ENCODE assay signal across 16 cellular contexts in the genomic region with DNA sequence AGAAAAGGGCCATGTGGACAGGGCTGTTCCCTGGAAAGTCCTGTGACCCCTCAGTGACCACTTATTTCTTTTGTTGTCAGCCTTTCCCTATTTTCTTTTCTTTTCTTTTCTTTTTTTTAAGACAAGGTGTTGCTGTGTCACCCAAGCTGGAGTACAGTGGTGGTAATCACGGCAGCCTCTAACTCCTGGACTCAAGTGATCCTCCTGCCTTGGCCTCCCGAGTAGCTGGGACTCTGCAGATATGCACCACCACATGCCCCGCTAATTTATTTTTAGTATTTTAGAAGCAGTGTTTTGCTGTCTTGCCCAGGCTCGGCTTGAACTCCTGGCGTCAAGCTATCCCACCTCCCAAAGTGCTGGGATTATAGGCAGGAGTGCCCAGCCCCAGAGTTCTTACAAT. TPM values are rescaled to one million over a fixed set of nuclear protein-coding genes. Genes with fewer than 3 reads are reported as not detected.
DNase-seq lines count a peak whose midpoint lies in the region; ATAC-seq, FAIRE-seq and TF ChIP-seq lines count a peak whose summit lies in the region.
"Had no signal": no experiment of that assay in that cellular context is flagged by ENCODE, and none has a peak within 500 bp of the region (broad histone marks: within the 10 kb centered on the region; RNA-seq: fewer than 3 reads in every experiment).

No MANE protein-coding gene starts in this region.

- H3K4me2 ChIP-seq in A549 = peak overlapping the region; percentile 100
- no peak overlapping the region for H3K4me2 ChIP-seq in hepatocyte

- no peak overlapping the region for H2AFZ ChIP-seq in hepatocyte

- H3K4me3 ChIP-seq in A549 = no peak overlapping the region; the same call in 2 of the 3 replicates
- H3K4me3 ChIP-seq in hepatocyte = no peak overlapping the region
- no peak overlapping the region for H3K4me3 ChIP-seq in vagina
- no peak overlapping the region for H3K4me3 ChIP-seq in BE2C (ENCODE audit: low read depth, low read length)

- H3K4me1 ChIP-seq in A549 (peaks cover 34% of the 10 kb centered on the region), hepatocyte (ENCODE audit: insufficient read depth) (peaks cover 11% of the 10 kb centered on the region), vagina (peaks cover 35% of the 10 kb centered on the region), BE2C (peaks cover 13% of the 10 kb centered on the region)

- H3K4me1 Mint-ChIP-seq in T-cell = peaks cover 41 to 45% (median 45%) of the 10 kb centered on the region in 3 donors
- peaks cover 56% of the 10 kb centered on the region for H3K4me1 Mint-ChIP-seq in dendritic cell treated with granulocyte-macrophage colony-stimulating factor and Interleukin-4, amounts not matched to agents 40 ng/mL and 50 ng/mL, for 4 days (ENCODE audit: low read depth)

- H3K9me2 ChIP-seq in hepatocyte (replicated peaks; ENCODE audit: insufficient read depth) = no peaks in the 10 kb centered on the region

- H3K9me3 Mint-ChIP-seq in T-cell = no peaks in the 10 kb centered on the region
- H3K9me3 Mint-ChIP-seq in dendritic cell treated with granulocyte-macrophage colony-stimulating factor and Interleukin-4, amounts not matched to agents 40 ng/mL and 50 ng/mL, for 4 days = no peaks in the 10 kb centered on the region
- H3K9me3 Mint-ChIP-seq: HFFc6, mesothelial cell of epicardium had no signal

- TF ChIP-seq POLR2A in A549 (IDR thresholded peaks at IDR 0.05; ENCODE audit: low read length) (no peak), vagina (IDR thresholded peaks at IDR 0.05) (no peak)

- no peak for TF ChIP-seq CTCF in A549 (IDR thresholded peaks at IDR 0.05)
- no peak for TF ChIP-seq CTCF in C4-2B (conservative IDR thresholded peaks at IDR 0.05)
- TF ChIP-seq CTCF in hepatocyte (IDR thresholded peaks at IDR 0.05; ENCODE audit: poor library complexity) = no peak
- TF ChIP-seq CTCF in vagina (IDR thresholded peaks at IDR 0.05) = no peak
- no peak for TF ChIP-seq CTCF in BE2C (IDR thresholded peaks at IDR 0.05; ENCODE audit: low read depth, low read length)

- H4K20me1 ChIP-seq in hepatocyte (ENCODE audit: insufficient read depth, poor library complexity, severe bottlenecking) = no peaks in the 10 kb centered on the region

- H3K27me3 Mint-ChIP-seq in T-cell = no peaks in the 10 kb centered on the region
- H3K27me3 Mint-ChIP-seq in dendritic cell treated with granulocyte-macrophage colony-stimulating factor and Interleukin-4, amounts not matched to agents 40 ng/mL and 50 ng/mL, for 4 days = no peaks in the 10 kb centered on the region

- H3K79me2 ChIP-seq in hepatocyte = peaks cover 32% of the 10 kb centered on the region

- WGBS in A549 (ENCODE audit: missing lambda C conversion rate) = 94% methylated on average over 5 of the region's 5 CpGs
- WGBS in hepatocyte (ENCODE audit: low lambda C conversion rate, missing lambda C conversion rate) = 86% methylated on average over 5 of the region's 5 CpGs

- no peak for TF ChIP-seq RAD21 in A549 (conservative IDR thresholded peaks at IDR 0.05 in 1 of 2, IDR thresholded peaks at IDR 0.05 in 1 of 2)

- intact Hi-C loops in dendritic cell treated with granulocyte-macrophage colony-stimulating factor and Interleukin-4, amounts not matched to agents 40 ng/mL and 50 ng/mL, for 4 days (cut with micrococcal nuclease) = no loop called here
- intact Hi-C loops in vagina (cut with DNase I) = no loop called here

- ATAC-seq in A549 (no peak), T-cell (replicated peaks in 1 of 4) (no peak)

- H3K36me3 ChIP-seq in hepatocyte (replicated peaks; ENCODE audit: insufficient read depth, low read depth) (no peaks in the 10 kb centered on the region), vagina (peaks cover 0 to 17% of the 10 kb centered on the region in 2 donors), BE2C (peaks cover 30% of the 10 kb centered on the region)

- no peak for TF ChIP-seq EP300 in A549 (IDR thresholded peaks at IDR 0.05)

- peaks cover 13% of the 10 kb centered on the region for H3K36me3 Mint-ChIP-seq in T-cell
- H3K36me3 Mint-ChIP-seq in dendritic cell treated with granulocyte-macrophage colony-stimulating factor and Interleukin-4, amounts not matched to agents 40 ng/mL and 50 ng/mL, for 4 days (ENCODE audit: low read depth) = peaks cover 6% of the 10 kb centered on the region

- DNase-seq in A549 (ENCODE audit: low read depth in 1 of 2, low spot score in 1 of 2) = no peak
- DNase-seq in T-cell = no peak
- DNase-seq in hepatocyte (ENCODE audit: low spot score) = no peak
- no peak for DNase-seq in vagina (ENCODE audit: extremely low spot score in 2 of 2)
- DNase-seq in BE2C = no peak
- no peak for DNase-seq in activated effector memory CD4-positive, alpha-beta T cell treated with anti-CD3 and anti-CD28 coated beads, Interleukin-2, amount 50 U/mL, for 16 hours
- DNase-seq: central memory CD4-positive, alpha-beta T cell; DMS79; HFFc6; Peyer's patch; stimulated activated CD4-positive, alpha-beta T cell treated with anti-CD3 and anti-CD28 coated beads, Interleukin-4, amount 100 ng/mL, for 4 hours had no signal

- no peaks in the 10 kb centered on the region for H3K27me3 ChIP-seq in hepatocyte
- H3K27me3 ChIP-seq in vagina = no peaks in the 10 kb centered on the region
- no peaks in the 10 kb centered on the region for H3K27me3 ChIP-seq in BE2C
- H3K27me3 ChIP-seq: Peyer's patch, tibial nerve had no signal

- CTCF ChIA-PET in A549 (lab: Yijun Ruan, JAX) (interaction anchor here (0.6 to 1.8 kb wide), 4 partner anchors 18 to 28 kb away, joined by 3 to 8 read pairs (median 4); no protein-coding TSS in a partner anchor), T-cell (lab: Charles Lee) (no interaction called here)

- no peak for FAIRE-seq in A549 (lab: Jason Lieb, UNC)
- FAIRE-seq: GM19239 had no signal

- peak overlapping the region in 1 of 2 donors; percentile 28 for H3K27ac Mint-ChIP-seq in T-cell
- peak overlapping the region; percentile 76 for H3K27ac Mint-ChIP-seq in dendritic cell treated with granulocyte-macrophage colony-stimulating factor and Interleukin-4, amounts not matched to agents 40 ng/mL and 50 ng/mL, for 4 days
- H3K27ac Mint-ChIP-seq: HFFc6 had no signal

- H3K27ac ChIP-seq in A549 (peak overlapping the region; percentile 93 to 97), C4-2B (peak overlapping the region; percentile 98), hepatocyte (no peak overlapping the region), vagina (no peak overlapping the region)

- POLR2A ChIA-PET in A549 (lab: Yijun Ruan, JAX) (no interaction called here), T-cell (lab: Charles Lee) (no interaction called here)

- H3K9me3 ChIP-seq in A549 (no peaks in the 10 kb centered on the region), hepatocyte (ENCODE audit: low read depth) (no peaks in the 10 kb centered on the region), vagina (no peaks in the 10 kb centered on the region), BE2C (no peaks in the 10 kb centered on the region)
- H3K9me3 ChIP-seq: Peyer's patch, tibial nerve had no signal

- peak overlapping the region; percentile 89 to 96 (median 94) for H3K4me3 Mint-ChIP-seq in T-cell
- H3K4me3 Mint-ChIP-seq in dendritic cell treated with granulocyte-macrophage colony-stimulating factor and Interleukin-4, amounts not matched to agents 40 ng/mL and 50 ng/mL, for 4 days = no peak overlapping the region

TF ChIP-seq in A549, 52 proteins besides CTCF, POLR2A, EP300 and RAD21:
- no peak for TF ChIP-seq ZNF302 (CRISPR knock-in tag; IDR thresholded peaks at IDR 0.05)
- no peak for TF ChIP-seq HOXB13 (CRISPR knock-in tag; IDR thresholded peaks at IDR 0.05; ENCODE audit: low read depth)
- no peak for TF ChIP-seq MAFK (IDR thresholded peaks at IDR 0.05; ENCODE audit: partially characterized antibody)
- no peak for TF ChIP-seq HEYL (CRISPR knock-in tag; IDR thresholded peaks at IDR 0.05)
- TF ChIP-seq HDAC2 (IDR thresholded peaks at IDR 0.05) = no peak
- no peak for TF ChIP-seq SMC3 (IDR thresholded peaks at IDR 0.05)
- TF ChIP-seq CHD2 (IDR thresholded peaks at IDR 0.05; ENCODE audit: low read length, partially characterized antibody) = no peak
- no peak for TF ChIP-seq CEBPB (IDR thresholded peaks at IDR 0.05)
- TF ChIP-seq FOXS1 (CRISPR knock-in tag; IDR thresholded peaks at IDR 0.05) = no peak

RNA-seq across cellular contexts. Expression of gene GPI, which starts 1.1 kb away (rescaled TPM):
- polyA plus RNA-seq in A549 (2011; rRNA removed) = 443 and 565 TPM in 2 replicates
- polyA plus RNA-seq in A549 (2012; cell fraction: cytosol; rRNA removed) = 630 and 674 TPM in 2 replicates
- 958 and 1,031 TPM in 2 replicates for polyA plus RNA-seq in A549 (2012; cell fraction: nucleus; rRNA removed)
- 548 to 579 TPM (median 555 TPM) in 3 replicates for polyA plus RNA-seq in A549 (2017; fragmentation: RNase III; extraction: RNeasy Plus Mini Kit Qiagen cat#74134 plus additional on column Dnase treatment)
- polyA minus RNA-seq in A549 (2011; rRNA and poly(A)+ RNA removed) = 992 and 1,185 TPM in 2 replicates
- total RNA-seq in T-cell = 100 to 1,000 TPM; 108 to 132 (median 126) TPM
- 82.9 and 117 TPM in 2 replicates for total RNA-seq in hepatocyte
- polyA plus RNA-seq in hepatocyte = 120 and 124 TPM in 2 replicates
- total RNA-seq in vagina = 201 TPM
- polyA plus RNA-seq in BE2C (2012; ENCODE audit: insufficient read depth, insufficient read length, low read depth) = 548 TPM

RNA-seq across cellular contexts. Expression of gene PDCD2L, which starts 40.3 kb away (rescaled TPM):
- 58.5 and 68.9 TPM in 2 replicates for polyA plus RNA-seq in A549 (2011; rRNA removed)
- 72.1 and 74.8 TPM in 2 replicates for polyA plus RNA-seq in A549 (2012; cell fraction: cytosol; rRNA removed)
- polyA plus RNA-seq in A549 (2012; cell fraction: nucleus; rRNA removed) = 50.7 and 66.9 TPM in 2 replicates
- polyA plus RNA-seq in A549 (2017; fragmentation: RNase III; extraction: RNeasy Plus Mini Kit Qiagen cat#74134 plus additional on column Dnase treatment) = 28.2 to 32.7 TPM (median 31.5 TPM) in 3 replicates
- 43.5 and 50.5 TPM in 2 replicates for polyA minus RNA-seq in A549 (2011; rRNA and poly(A)+ RNA removed)
- total RNA-seq in T-cell = 10 to 100 TPM in 4 of 5 donors, 1 to 10 TPM in 1; 9.4 to 14.8 (median 14.2) TPM
- 9.8 and 12.4 TPM in 2 replicates for total RNA-seq in hepatocyte
- 6.3 and 7.3 TPM in 2 replicates for polyA plus RNA-seq in hepatocyte
- 10.8 TPM for total RNA-seq in vagina
- polyA plus RNA-seq in BE2C (2012; ENCODE audit: insufficient read depth, insufficient read length, low read depth) = 48.0 TPM

Comparison
In these comparisons a context has a peak if more than half of its experiments do, and no peak if none do; other contexts are left out.
1. H3K27ac ChIP-seq: peak in A549 (2 of 2) and C4-2B (single experiment); none in hepatocyte (single experiment) and vagina (single experiment).